15 cellular contexts compared by ENCODE assay signal in the genomic region with DNA sequence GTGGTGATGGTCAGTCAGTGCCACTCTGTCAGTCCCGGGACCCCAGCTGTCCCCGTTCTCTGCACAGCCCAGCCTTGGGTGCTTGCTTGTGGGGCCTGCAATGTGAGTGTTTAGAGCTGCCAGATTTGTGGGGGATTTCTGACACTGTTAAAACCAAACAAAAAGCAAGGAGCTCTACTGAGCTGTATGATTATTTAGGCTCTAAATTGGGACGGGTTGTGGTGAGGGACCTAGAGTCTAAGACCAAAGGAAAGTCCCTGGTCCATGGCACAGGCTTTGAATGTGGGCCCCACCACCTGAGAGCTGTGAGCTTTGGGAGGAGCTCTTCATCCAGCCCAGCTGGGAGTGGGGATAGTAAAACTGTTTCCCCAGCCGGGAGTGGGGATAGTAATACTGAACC.
DNase-seq lines count a peak whose midpoint lies in the region; ATAC-seq, FAIRE-seq and TF ChIP-seq lines count a peak whose summit lies in the region.
"Had no signal": no experiment of that assay in that cellular context is flagged by ENCODE, and none has a peak within 500 bp of the region (broad histone marks: within the 10 kb centered on the region; RNA-seq: fewer than 3 reads in every experiment).

No MANE protein-coding gene starts in this region.

- TF ChIP-seq CTCF in GM23338 (conservative IDR thresholded peaks at IDR 0.05; ENCODE audit: low read depth in 2 of 2), result no peak

- H4K20me1 ChIP-seq in GM23338 (replicated peaks; ENCODE audit: insufficient read depth), result peaks cover 6% of the 10 kb centered on the region; the same call in 1 of the 2 replicates

- no peaks in the 10 kb centered on the region; the same call in 2 of the 3 replicates for H3K9me3 Mint-ChIP-seq in GM23338
- no peaks in the 10 kb centered on the region for H3K9me3 Mint-ChIP-seq in stimulated activated memory B cell treated with anti-CD40 and anti-IgM and Interleukin-4, amounts not matched to agents 10 μg/mL and 1 μg/mL and 100 μg/mL, for 72 hours

- peaks cover 94% of the 10 kb centered on the region for H3K79me2 ChIP-seq in GM23338 (replicated peaks; ENCODE audit: insufficient read depth)

- H3K4me1 ChIP-seq in GM23338 (ENCODE audit: insufficient read depth), result peaks cover 65% of the 10 kb centered on the region

- H3K4me3 Mint-ChIP-seq in GM23338, result no peak overlapping the region
- H3K4me3 Mint-ChIP-seq in stimulated activated memory B cell treated with anti-CD40 and anti-IgM and Interleukin-4, amounts not matched to agents 10 μg/mL and 1 μg/mL and 100 μg/mL, for 72 hours, result no peak overlapping the region

- H3K27me3 ChIP-seq in GM23338 (ENCODE audit: insufficient read depth), result no peaks in the 10 kb centered on the region

- H3F3A ChIP-seq in GM23338 (replicated peaks; ENCODE audit: low read depth), result peaks cover 4% of the 10 kb centered on the region; the same call in 1 of the 2 replicates

- no peak overlapping the region for H3K4me3 ChIP-seq in GM23338

- no peak for FAIRE-seq in frontal cortex (lab: Jason Lieb, UNC)

- no peaks in the 10 kb centered on the region for H3K36me3 ChIP-seq in GM23338 (ENCODE audit: insufficient read depth)

- ATAC-seq in GM18873 (IDR thresholded peaks at IDR 0.05; ENCODE audit: low FRiP score, unreplicated experiment) (peak; percentile 68), GM23338 (peak; percentile 46)
- peak; percentile 39 for ATAC-seq in stimulated activated memory B cell treated with anti-CD40 and anti-IgM and Interleukin-4, amounts not matched to agents 10 μg/mL and 1 μg/mL and 100 μg/mL, for 72 hours

- H3K27ac Mint-ChIP-seq in GM23338, result peak overlapping the region; percentile 69; the same call in 1 of the 2 replicates
- peak overlapping the region; percentile 45 for H3K27ac Mint-ChIP-seq in stimulated activated memory B cell treated with anti-CD40 and anti-IgM and Interleukin-4, amounts not matched to agents 10 μg/mL and 1 μg/mL and 100 μg/mL, for 72 hours

- peak overlapping the region; percentile 49 for H3K4me2 ChIP-seq in GM23338

- no peak for DNase-seq in GM23338 (ENCODE audit: low spot score)
- DNase-seq in NCI-H526 treated with DMSO at 0.1 percent for 48 hours (lab: John Stamatoyannopoulos, UW), result peak; percentile 67
- no peak for DNase-seq in activated naive CD4-positive, alpha-beta T cell treated with anti-CD3 and anti-CD28 coated beads, Interleukin-2, amount 50 U/mL, for 16 hours
- DNase-seq in NCI-H524 (lab: John Stamatoyannopoulos, UW), result no peak
- no peak for DNase-seq in AG08395 (ENCODE audit: low spot score)
- no peak for DNase-seq in frontal cortex (ENCODE audit: low spot score in 2 of 2)
- DNase-seq: H7; midbrain; NCI-H510A treated with DMSO at 0.1 percent for 48 hours; SIG-M5; stimulated activated CD4-positive, alpha-beta T cell treated with anti-CD3 and anti-CD28 coated beads, Interleukin-2, amount 100 ng/mL, for 24 hours had no signal

- no peak overlapping the region for H2AFZ ChIP-seq in GM23338

- H3K27ac ChIP-seq in GM23338 (ENCODE audit: low read depth), result 0 out of 2 replicates have a peak overlapping the region, but pooled peaks have one; percentile 57
- H3K27ac ChIP-seq: VCaP had no signal

- no peaks in the 10 kb centered on the region for H3K36me3 Mint-ChIP-seq in GM23338 (ENCODE audit: low read depth)
- H3K36me3 Mint-ChIP-seq in stimulated activated memory B cell treated with anti-CD40 and anti-IgM and Interleukin-4, amounts not matched to agents 10 μg/mL and 1 μg/mL and 100 μg/mL, for 72 hours, result no peaks in the 10 kb centered on the region

- H3K4me1 Mint-ChIP-seq in GM23338, result peaks cover 66% of the 10 kb centered on the region
- peaks cover 34% of the 10 kb centered on the region for H3K4me1 Mint-ChIP-seq in stimulated activated memory B cell treated with anti-CD40 and anti-IgM and Interleukin-4, amounts not matched to agents 10 μg/mL and 1 μg/mL and 100 μg/mL, for 72 hours

- peaks cover 2% of the 10 kb centered on the region for H3K9me2 ChIP-seq in GM23338 (ENCODE audit: insufficient read depth)

- peaks cover 10% of the 10 kb centered on the region for H3K27me3 Mint-ChIP-seq in GM23338 (ENCODE audit: insufficient read depth, low read depth, poor library complexity)
- H3K27me3 Mint-ChIP-seq in stimulated activated memory B cell treated with anti-CD40 and anti-IgM and Interleukin-4, amounts not matched to agents 10 μg/mL and 1 μg/mL and 100 μg/mL, for 72 hours, result no peaks in the 10 kb centered on the region
- H3K27me3 Mint-ChIP-seq: progenitor cell of endocrine pancreas had no signal

TF ChIP-seq in GM23338, 12 proteins besides CTCF, POLR2A, EP300 and RAD21 (continues in another document):
- TF ChIP-seq, protein P1, sequence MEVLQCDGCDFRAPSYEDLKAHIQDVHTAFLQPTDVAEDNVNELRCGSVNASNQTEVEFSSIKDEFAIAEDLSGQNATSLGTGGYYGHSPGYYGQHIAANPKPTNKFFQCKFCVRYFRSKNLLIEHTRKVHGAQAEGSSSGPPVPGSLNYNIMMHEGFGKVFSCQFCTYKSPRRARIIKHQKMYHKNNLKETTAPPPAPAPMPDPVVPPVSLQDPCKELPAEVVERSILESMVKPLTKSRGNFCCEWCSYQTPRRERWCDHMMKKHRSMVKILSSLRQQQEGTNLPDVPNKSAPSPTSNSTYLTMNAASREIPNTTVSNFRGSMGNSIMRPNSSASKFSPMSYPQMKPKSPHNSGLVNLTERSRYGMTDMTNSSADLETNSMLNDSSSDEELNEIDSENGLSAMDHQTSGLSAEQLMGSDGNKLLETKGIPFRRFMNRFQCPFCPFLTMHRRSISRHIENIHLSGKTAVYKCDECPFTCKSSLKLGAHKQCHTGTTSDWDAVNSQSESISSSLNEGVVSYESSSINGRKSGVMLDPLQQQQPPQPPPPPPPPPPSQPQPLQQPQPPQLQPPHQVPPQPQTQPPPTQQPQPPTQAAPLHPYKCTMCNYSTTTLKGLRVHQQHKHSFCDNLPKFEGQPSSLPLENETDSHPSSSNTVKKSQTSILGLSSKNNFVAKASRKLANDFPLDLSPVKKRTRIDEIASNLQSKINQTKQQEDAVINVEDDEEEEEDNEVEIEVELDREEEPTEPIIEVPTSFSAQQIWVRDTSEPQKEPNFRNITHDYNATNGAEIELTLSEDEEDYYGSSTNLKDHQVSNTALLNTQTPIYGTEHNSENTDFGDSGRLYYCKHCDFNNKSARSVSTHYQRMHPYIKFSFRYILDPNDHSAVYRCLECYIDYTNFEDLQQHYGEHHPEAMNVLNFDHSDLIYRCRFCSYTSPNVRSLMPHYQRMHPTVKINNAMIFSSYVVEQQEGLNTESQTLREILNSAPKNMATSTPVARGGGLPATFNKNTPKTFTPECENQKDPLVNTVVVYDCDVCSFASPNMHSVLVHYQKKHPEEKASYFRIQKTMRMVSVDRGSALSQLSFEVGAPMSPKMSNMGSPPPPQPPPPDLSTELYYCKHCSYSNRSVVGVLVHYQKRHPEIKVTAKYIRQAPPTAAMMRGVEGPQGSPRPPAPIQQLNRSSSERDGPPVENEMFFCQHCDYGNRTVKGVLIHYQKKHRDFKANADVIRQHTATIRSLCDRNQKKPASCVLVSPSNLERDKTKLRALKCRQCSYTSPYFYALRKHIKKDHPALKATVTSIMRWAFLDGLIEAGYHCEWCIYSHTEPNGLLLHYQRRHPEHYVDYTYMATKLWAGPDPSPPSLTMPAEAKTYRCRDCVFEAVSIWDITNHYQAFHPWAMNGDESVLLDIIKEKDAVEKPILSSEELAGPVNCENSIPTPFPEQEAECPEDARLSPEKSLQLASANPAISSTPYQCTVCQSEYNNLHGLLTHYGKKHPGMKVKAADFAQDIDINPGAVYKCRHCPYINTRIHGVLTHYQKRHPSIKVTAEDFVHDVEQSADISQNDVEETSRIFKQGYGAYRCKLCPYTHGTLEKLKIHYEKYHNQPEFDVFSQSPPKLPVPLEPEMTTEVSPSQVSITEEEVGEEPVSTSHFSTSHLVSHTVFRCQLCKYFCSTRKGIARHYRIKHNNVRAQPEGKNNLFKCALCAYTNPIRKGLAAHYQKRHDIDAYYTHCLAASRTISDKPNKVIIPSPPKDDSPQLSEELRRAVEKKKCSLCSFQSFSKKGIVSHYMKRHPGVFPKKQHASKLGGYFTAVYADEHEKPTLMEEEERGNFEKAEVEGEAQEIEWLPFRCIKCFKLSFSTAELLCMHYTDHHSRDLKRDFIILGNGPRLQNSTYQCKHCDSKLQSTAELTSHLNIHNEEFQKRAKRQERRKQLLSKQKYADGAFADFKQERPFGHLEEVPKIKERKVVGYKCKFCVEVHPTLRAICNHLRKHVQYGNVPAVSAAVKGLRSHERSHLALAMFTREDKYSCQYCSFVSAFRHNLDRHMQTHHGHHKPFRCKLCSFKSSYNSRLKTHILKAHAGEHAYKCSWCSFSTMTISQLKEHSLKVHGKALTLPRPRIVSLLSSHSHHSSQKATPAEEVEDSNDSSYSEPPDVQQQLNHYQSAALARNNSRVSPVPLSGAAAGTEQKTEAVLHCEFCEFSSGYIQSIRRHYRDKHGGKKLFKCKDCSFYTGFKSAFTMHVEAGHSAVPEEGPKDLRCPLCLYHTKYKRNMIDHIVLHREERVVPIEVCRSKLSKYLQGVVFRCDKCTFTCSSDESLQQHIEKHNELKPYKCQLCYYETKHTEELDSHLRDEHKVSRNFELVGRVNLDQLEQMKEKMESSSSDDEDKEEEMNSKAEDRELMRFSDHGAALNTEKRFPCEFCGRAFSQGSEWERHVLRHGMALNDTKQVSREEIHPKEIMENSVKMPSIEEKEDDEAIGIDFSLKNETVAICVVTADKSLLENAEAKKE (CRISPR knock-in tag; IDR thresholded peaks at IDR 0.05), result no peak
- TF ChIP-seq ZNF114 (CRISPR knock-in tag; IDR thresholded peaks at IDR 0.05) (no peak), ZNF331 (CRISPR knock-in tag; IDR thresholded peaks at IDR 0.05; ENCODE audit: low read depth) (no peak), NANOG (IDR thresholded peaks at IDR 0.05; ENCODE audit: borderline replicate concordance) (no peak), EZH2phosphoT487 (IDR thresholded peaks at IDR 0.05; ENCODE audit: unreplicated experiment) (no peak), EZH2 (IDR thresholded peaks at IDR 0.05; ENCODE audit: low read depth, unreplicated experiment) (no peak), JUNB (IDR thresholded peaks at IDR 0.05; ENCODE audit: unreplicated experiment) (no peak), STAT1 (IDR thresholded peaks at IDR 0.05; ENCODE audit: unreplicated experiment) (no peak), POLR2AphosphoS5 (IDR thresholded peaks at IDR 0.05; ENCODE audit: low read depth) (no peak), CREB1 (CRISPR knock-in tag; IDR thresholded peaks at IDR 0.05; ENCODE audit: low read depth) (no peak)
- TF ChIP-seq, protein P2, sequence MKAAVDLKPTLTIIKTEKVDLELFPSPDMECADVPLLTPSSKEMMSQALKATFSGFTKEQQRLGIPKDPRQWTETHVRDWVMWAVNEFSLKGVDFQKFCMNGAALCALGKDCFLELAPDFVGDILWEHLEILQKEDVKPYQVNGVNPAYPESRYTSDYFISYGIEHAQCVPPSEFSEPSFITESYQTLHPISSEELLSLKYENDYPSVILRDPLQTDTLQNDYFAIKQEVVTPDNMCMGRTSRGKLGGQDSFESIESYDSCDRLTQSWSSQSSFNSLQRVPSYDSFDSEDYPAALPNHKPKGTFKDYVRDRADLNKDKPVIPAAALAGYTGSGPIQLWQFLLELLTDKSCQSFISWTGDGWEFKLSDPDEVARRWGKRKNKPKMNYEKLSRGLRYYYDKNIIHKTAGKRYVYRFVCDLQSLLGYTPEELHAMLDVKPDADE (IDR thresholded peaks at IDR 0.05), result no peak
